ENCODE assay signal across 8 cellular contexts in the genomic region with DNA sequence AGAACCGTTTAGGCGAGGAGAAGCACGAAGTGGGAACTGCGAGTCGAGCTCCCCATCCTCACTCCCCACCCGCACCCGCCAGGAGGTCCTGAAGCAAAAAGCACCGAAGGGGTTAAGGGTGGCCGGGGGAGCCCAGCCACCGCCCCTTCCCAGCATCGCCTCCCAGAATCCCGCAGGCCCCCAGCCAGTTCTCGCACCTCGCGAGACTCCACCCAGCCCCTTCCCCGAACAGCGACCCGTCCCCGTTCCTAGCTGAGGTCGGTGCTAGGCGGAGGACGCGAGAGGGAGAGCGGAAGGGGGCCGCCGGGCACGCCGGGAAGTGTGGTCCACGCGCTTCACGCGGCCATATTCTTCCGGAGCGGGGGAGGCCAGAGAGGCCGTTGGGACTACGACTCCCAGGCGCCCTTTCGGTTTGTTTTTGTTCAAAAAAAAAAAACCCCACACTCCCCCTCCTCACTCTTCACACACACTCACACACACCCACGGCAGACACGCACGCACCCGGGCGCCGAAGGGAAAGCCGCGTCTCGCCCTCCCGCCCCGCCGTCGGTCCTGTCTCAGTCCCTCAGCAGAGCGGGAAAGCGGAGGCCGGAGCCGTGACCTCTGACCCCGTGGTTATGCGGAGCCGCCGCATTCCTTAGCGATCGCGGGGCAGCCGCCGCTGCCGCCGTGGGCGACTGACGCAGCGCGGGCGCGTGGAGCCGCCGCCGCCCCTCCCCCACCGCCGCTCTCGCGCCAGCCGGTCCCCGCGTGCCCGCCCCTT. TPM values are rescaled to one million over a fixed set of nuclear protein-coding genes. Genes with fewer than 3 reads are reported as not detected.
DNase-seq lines count a peak whose midpoint lies in the region; ATAC-seq, FAIRE-seq and TF ChIP-seq lines count a peak whose summit lies in the region.

A gene (plus strand): TSS at position 463 of the 763 bp plus-strand sequence. CDS start 445 bp downstream, outside the sequence.

- H3K27ac ChIP-seq in WERI-Rb-1, result peak within 1 kb of the TSS; percentile 96
- peak within 1 kb of the TSS; percentile 76 for H3K27ac ChIP-seq in mammary epithelial cell (ENCODE audit: insufficient read depth, low read depth, low read length)
- H3K27ac ChIP-seq in iPS-20b (ENCODE audit: low read length), result no peak within 1 kb of the TSS
- peak within 1 kb of the TSS; percentile 92 to 99 for H3K27ac ChIP-seq in small intestine (ENCODE audit: low read depth in 1 of 2, low read length in 1 of 2)

- peak within 1 kb of the TSS; percentile 89 for H3K4me2 ChIP-seq in mammary epithelial cell (ENCODE audit: insufficient read depth, low read depth, low read length)

- WGBS in mammary epithelial cell (ENCODE audit: low coverage, missing lambda C conversion rate), result 0% methylated on average over 5 of the region's 83 CpGs
- 0 to 1% (median 0%) methylated on average over 59 to 83 of the region's 83 CpGs for WGBS in small intestine, 3 donors

- H4K20me1 ChIP-seq in mammary epithelial cell (ENCODE audit: insufficient read depth, low read length), result no peaks in the 10 kb centered on the region

- H3K4me3 ChIP-seq in WERI-Rb-1 (ENCODE audit: low read depth, low read length) (peak within 1 kb of the TSS; percentile 89), mammary epithelial cell (replicated peaks in 1 of 3; ENCODE audit: insufficient read depth in 1 of 3, low read depth in 2 of 3, low read length in 3 of 3) (peak within 1 kb of the TSS; percentile 61 to 70 (median 64)), iPS-20b (ENCODE audit: low read length) (peak within 1 kb of the TSS; percentile 88), small intestine (ENCODE audit: low read depth in 1 of 2, low read length in 2 of 2) (peak within 1 kb of the TSS; percentile 78 to 86)

- H3K79me2 ChIP-seq in mammary epithelial cell (ENCODE audit: insufficient read depth, low read length), result peaks cover 45% of the 10 kb centered on the region

- peak; percentile 57 for ATAC-seq in GM18870 (IDR thresholded peaks at IDR 0.05; ENCODE audit: unreplicated experiment)
- peak; percentile 77 for ATAC-seq in HG03135 (IDR thresholded peaks at IDR 0.05; ENCODE audit: unreplicated experiment)

- peak; percentile 95 for DNase-seq in ACHN
- DNase-seq in NCI-H2227 (lab: John Stamatoyannopoulos, UW; ENCODE audit: unreplicated experiment), result peak; percentile 99
- DNase-seq in WERI-Rb-1, result peak; percentile 99
- peak; percentile 91 for DNase-seq in mammary epithelial cell
- DNase-seq in small intestine, result peak; percentile 95

- H2AFZ ChIP-seq in mammary epithelial cell (ENCODE audit: low read depth, low read length), result peak within 1 kb of the TSS; percentile 94

- dilution Hi-C loops in mammary epithelial cell (cut with HindIII; ENCODE audit: low sequenced_read_pairs), result no loop called here

- intact Hi-C loops in mammary epithelial cell (cut with micrococcal nuclease), result loop anchor here (1.0 to 2.0 kb wide), 2 partner anchors 127 to 151 kb away; a partner anchor contains a TSS

- CTCF ChIA-PET in mammary epithelial cell (lab: Charles Lee; ENCODE audit: low non-redundant PET), result interaction anchor here (0.6 kb wide), 1 partner anchor 1087 kb away, joined by 3 read pairs; no protein-coding TSS in a partner anchor

- no peak for TF ChIP-seq CTCF in WERI-Rb-1 (IDR thresholded peaks at IDR 0.05; ENCODE audit: low read depth, low read length)
- TF ChIP-seq CTCF in mammary epithelial cell (conservative IDR thresholded peaks at IDR 0.05 in 1 of 2, IDR thresholded peaks at IDR 0.05 in 1 of 2; ENCODE audit: extremely low read depth in 1 of 2, insufficient read depth in 1 of 2, low read depth in 1 of 2, low read length in 2 of 2), result no peak

- H3K27me3 ChIP-seq in WERI-Rb-1 (ENCODE audit: insufficient read depth, low read depth, severe bottlenecking) (no peaks in the 10 kb centered on the region), mammary epithelial cell (ENCODE audit: insufficient read depth, low read length) (no peaks in the 10 kb centered on the region), iPS-20b (ENCODE audit: insufficient read depth, low read length) (peaks cover 55% of the 10 kb centered on the region), small intestine (ENCODE audit: control insufficient read depth in 2 of 2, insufficient read depth in 2 of 2, low read length in 2 of 2) (no peaks in the 10 kb centered on the region)

- H3K4me1 ChIP-seq in mammary epithelial cell (ENCODE audit: insufficient read depth, low read length) (peaks cover 38% of the 10 kb centered on the region), iPS-20b (ENCODE audit: insufficient read depth, low read length) (no peaks in the 10 kb centered on the region), small intestine (ENCODE audit: control insufficient read depth in 2 of 2, insufficient read depth in 1 of 2, low read depth in 1 of 2, low read length in 1 of 2) (peaks cover 8 to 9% of the 10 kb centered on the region in 2 donors)

- no peaks in the 10 kb centered on the region for H3K9me3 ChIP-seq in WERI-Rb-1 (ENCODE audit: severe bottlenecking)
- no peaks in the 10 kb centered on the region for H3K9me3 ChIP-seq in mammary epithelial cell (replicated peaks; ENCODE audit: insufficient read depth, low read length)
- no peaks in the 10 kb centered on the region for H3K9me3 ChIP-seq in iPS-20b (ENCODE audit: insufficient read depth, low read depth, low read length)
- H3K9me3 ChIP-seq in small intestine (ENCODE audit: control insufficient read depth, low read depth), result no peaks in the 10 kb centered on the region

- no TSS peak for BruUV-seq in mammary epithelial cell (replicated peaks; lab: Mats Ljungman, UMichigan)

- in situ Hi-C loops in ACHN (cut with HindIII; ENCODE audit: low pct_ligation_motif_present, low pct_unique_long_range_greater_than_20kb, low sequenced_read_pairs), result no loop called here
- in situ Hi-C loops in mammary epithelial cell (cut with MboI; ENCODE audit: low sequenced_read_pairs in 2 of 2), result no loop called here

- H3K9ac ChIP-seq in mammary epithelial cell (ENCODE audit: insufficient read depth, low read length) (peak within 1 kb of the TSS; percentile 83), iPS-20b (ENCODE audit: low read depth, low read length) (peak within 1 kb of the TSS; percentile 78; the same call in 1 of the 2 replicates)

- no peak for FAIRE-seq in small intestine (lab: Jason Lieb, UNC)

- H3K36me3 ChIP-seq in WERI-Rb-1, result peaks cover 20% of the 10 kb centered on the region
- no peaks in the 10 kb centered on the region for H3K36me3 ChIP-seq in mammary epithelial cell (ENCODE audit: insufficient read depth, low read length)
- no peaks in the 10 kb centered on the region for H3K36me3 ChIP-seq in iPS-20b (ENCODE audit: insufficient read depth, low read depth, low read length)
- H3K36me3 ChIP-seq in small intestine (ENCODE audit: control insufficient read depth in 2 of 2, insufficient read depth in 2 of 2, low read length in 2 of 2), result no peaks in the 10 kb centered on the region

RNA-seq across cellular contexts. Expression of the gene that starts here (rescaled TPM):
- 10 to 100 TPM; 37.2 to 60.1 TPM for total RNA-seq in mammary epithelial cell
- polyA plus RNA-seq in mammary epithelial cell (23.8 TPM), small intestine (10 to 100 TPM; 16.8 to 21.1 (median 20.1) TPM)
- 41.9 TPM for polyA minus RNA-seq in mammary epithelial cell
